Comparison of ENCODE assay signal across 8 cellular contexts in genomic region chr1:200668514-200669313, GRCh38. TPM values are rescaled to one million over a fixed set of nuclear protein-coding genes. Genes with fewer than 3 reads are reported as not detected.
DNase-seq lines count a peak whose midpoint lies in the region; ATAC-seq and TF ChIP-seq lines count a peak whose summit lies in the region.

No MANE protein-coding gene starts in this region.

- H3K4me3 ChIP-seq in kidney epithelial cell (ENCODE audit: low read depth, low read length) (peak overlapping the region; percentile 99), thoracic aorta (peak overlapping the region; percentile 76)

- peaks cover 20% of the 10 kb centered on the region for H3K36me3 Mint-ChIP-seq in activated CD4-positive, alpha-beta T cell treated with anti-CD3 and anti-CD28 coated beads for 36 hours (ENCODE audit: low read depth)
- H3K36me3 Mint-ChIP-seq in activated naive CD4-positive, alpha-beta T cell treated with anti-CD3 and anti-CD28 coated beads, Interleukin-2, amount 50 U/mL, for 72 hours = peaks cover 0 to 8% of the 10 kb centered on the region in 2 donors

- H3K9me3 ChIP-seq in thoracic aorta = no peaks in the 10 kb centered on the region

- H3K27me3 ChIP-seq in kidney epithelial cell (ENCODE audit: control insufficient read depth, insufficient read depth, low read length) (no peaks in the 10 kb centered on the region), thoracic aorta (replicated peaks; ENCODE audit: insufficient read depth) (no peaks in the 10 kb centered on the region)

- peak overlapping the region; percentile 86 for H3K27ac Mint-ChIP-seq in activated CD4-positive, alpha-beta T cell treated with anti-CD3 and anti-CD28 coated beads for 36 hours
- peak overlapping the region; percentile 10 to 90 for H3K27ac Mint-ChIP-seq in activated naive CD4-positive, alpha-beta T cell treated with anti-CD3 and anti-CD28 coated beads, Interleukin-2, amount 50 U/mL, for 72 hours

- ATAC-seq in activated CD4-positive, alpha-beta T cell treated with anti-CD3 and anti-CD28 coated beads for 36 hours = no peak
- no peak for ATAC-seq in activated naive CD4-positive, alpha-beta T cell treated with anti-CD3 and anti-CD28 coated beads, Interleukin-2, amount 50 U/mL, for 72 hours
- no peak for ATAC-seq in thoracic aorta (ENCODE audit: insufficient number of reproducible peaks, low FRiP score, low read depth)

- peak overlapping the region; percentile 93 to 100 for H3K27ac ChIP-seq in thoracic aorta

- H3K4me3 Mint-ChIP-seq in activated CD4-positive, alpha-beta T cell treated with anti-CD3 and anti-CD28 coated beads for 36 hours = peak overlapping the region; percentile 94

- H3K27me3 Mint-ChIP-seq in activated CD4-positive, alpha-beta T cell treated with anti-CD3 and anti-CD28 coated beads for 36 hours = no peaks in the 10 kb centered on the region

- DNase-seq in activated CD4-positive, alpha-beta T cell treated with anti-CD3 and anti-CD28 coated beads for 36 hours = no peak
- DNase-seq in activated CD4-positive, alpha-beta T cell treated with anti-CD3 and anti-CD28 coated beads for 48 hours = no peak
- DNase-seq in activated naive CD4-positive, alpha-beta T cell treated with anti-CD3 and anti-CD28 coated beads, Interleukin-2, amount 50 U/mL, for 72 hours (ENCODE audit: low spot score in 2 of 2) = no peak
- DNase-seq in kidney epithelial cell (ENCODE audit: low read depth) (no peak), thoracic aorta (ENCODE audit: low spot score) (no peak), activated gamma-delta T cell treated with Interleukin-2 at 50 U/mL for 16 hours (no peak), GF-D8 (lab: John Stamatoyannopoulos, UW) (no peak), T1000 (lab: John Stamatoyannopoulos, UW) (no peak)

- TF ChIP-seq CTCF in kidney epithelial cell (IDR thresholded peaks at IDR 0.05; ENCODE audit: insufficient read depth, low read length, poor library complexity, severe bottlenecking) (no peak), thoracic aorta (IDR thresholded peaks at IDR 0.05) (no peak)

- H3K4me1 Mint-ChIP-seq in activated CD4-positive, alpha-beta T cell treated with anti-CD3 and anti-CD28 coated beads for 36 hours = peaks cover 44% of the 10 kb centered on the region

- no peaks in the 10 kb centered on the region for H3K9me3 Mint-ChIP-seq in activated CD4-positive, alpha-beta T cell treated with anti-CD3 and anti-CD28 coated beads for 36 hours (ENCODE audit: low read depth)
- H3K9me3 Mint-ChIP-seq in activated naive CD4-positive, alpha-beta T cell treated with anti-CD3 and anti-CD28 coated beads, Interleukin-2, amount 50 U/mL, for 72 hours = no peaks in the 10 kb centered on the region

- intact Hi-C loops in activated CD4-positive, alpha-beta T cell treated with anti-CD3 and anti-CD28 coated beads for 36 hours (cut with DNase I, micrococcal nuclease) = loop anchor here in 1 of 2 experiments (1.0 kb wide), 5 partner anchors 28 to 258 kb away; partner anchors contain the start of genes KIF14 and ZNF281

- no peaks in the 10 kb centered on the region for H3K36me3 ChIP-seq in kidney epithelial cell (ENCODE audit: control insufficient read depth, insufficient read depth, low read length)
- no peaks in the 10 kb centered on the region for H3K36me3 ChIP-seq in thoracic aorta

- POLR2A ChIA-PET in activated CD4-positive, alpha-beta T cell treated with anti-CD3 and anti-CD28 coated beads for 36 hours (lab: Charles Lee) = interaction anchor here (1.6 to 2.5 kb wide), 4 partner anchors 47 to 70 kb away, joined by 3 to 15 read pairs (median 4); partner anchors contain the start of gene KIF14

- peaks cover 28 to 43% of the 10 kb centered on the region in 2 donors for H3K4me1 ChIP-seq in thoracic aorta (ENCODE audit: control insufficient read depth in 1 of 2, low read depth in 2 of 2)

- CTCF ChIA-PET in activated CD4-positive, alpha-beta T cell treated with anti-CD3 and anti-CD28 coated beads for 36 hours (lab: Charles Lee) = interaction anchor here (0.7 to 3.5 kb wide), 3 partner anchors 46 to 340 kb away, joined by 3 to 32 read pairs (median 5); no protein-coding TSS in a partner anchor

RNA-seq across cellular contexts. Expression of gene DDX59, which starts 1.0 kb away (rescaled TPM):
- total RNA-seq in activated CD4-positive, alpha-beta T cell treated with anti-CD3 and anti-CD28 coated beads for 36 hours = 10 to 100 TPM; 17.4 to 19.4 TPM
- 10 to 100 TPM; 13.7 to 24.1 TPM for total RNA-seq in activated naive CD4-positive, alpha-beta T cell treated with anti-CD3 and anti-CD28 coated beads, Interleukin-2, amount 50 U/mL, for 72 hours
- total RNA-seq in kidney epithelial cell = 14.3 and 23.7 TPM in 2 replicates
- 10 to 100 TPM; 16.5 to 27.1 TPM for total RNA-seq in thoracic aorta

RNA-seq across cellular contexts. Expression of gene KIF14, which starts 48.2 kb away (rescaled TPM):
- 10 to 100 TPM; 14.8 to 14.9 TPM for total RNA-seq in activated CD4-positive, alpha-beta T cell treated with anti-CD3 and anti-CD28 coated beads for 36 hours
- 10 to 100 TPM; 17.8 to 18.7 TPM for total RNA-seq in activated naive CD4-positive, alpha-beta T cell treated with anti-CD3 and anti-CD28 coated beads, Interleukin-2, amount 50 U/mL, for 72 hours
- 1.4 and 2.0 TPM in 2 replicates for total RNA-seq in kidney epithelial cell
- total RNA-seq in thoracic aorta = 1 to 10 TPM in 1 of 2 donors, under 1 TPM in 1; under 0.01 to 1.3 TPM
